ENCODE assay signal across 14 cellular contexts in genomic region chr2:49972699-49973098, GRCh38.
DNase-seq lines count a peak whose midpoint lies in the region; ATAC-seq and TF ChIP-seq lines count a peak whose summit lies in the region.
"Had no signal": no experiment of that assay in that cellular context is flagged by ENCODE, and none has a peak within 500 bp of the region (broad histone marks: within the 10 kb centered on the region; RNA-seq: fewer than 3 reads in every experiment).

No MANE protein-coding gene starts in this region.

- H3K4me3 Mint-ChIP-seq in H9, result peak overlapping the region in 1 of 2 experiments; percentile 65; a peak in 2 of 5 replicates
- no peak overlapping the region for H3K4me3 Mint-ChIP-seq in activated CD4-positive, alpha-beta memory T cell treated with anti-CD3 and anti-CD28 coated beads for 36 hours
- H3K4me3 Mint-ChIP-seq in T-cell, result no peak overlapping the region
- H3K4me3 Mint-ChIP-seq: activated naive CD4-positive, alpha-beta T cell treated with anti-CD3 and anti-CD28 coated beads for 36 hours; CD4-positive, CD25-positive, alpha-beta regulatory T cell; HFFc6; stimulated activated naive CD8-positive, alpha-beta T cell treated with anti-CD3 and anti-CD28 coated beads, Interleukin-15, amount 100 ng/mL, for 72 hours had no signal

- H2AFZ ChIP-seq in H9 (ENCODE audit: low read length), result no peak overlapping the region
- H2AFZ ChIP-seq in neuron (ENCODE audit: low read depth, low read length), result peak overlapping the region; percentile 88

- DNase-seq in H9 (peak; percentile 78), NCI-H2227 treated with DMSO at 0.1 percent for 48 hours (lab: John Stamatoyannopoulos, UW) (peak; percentile 36), T-cell (no peak)
- DNase-seq in activated CD4-positive, alpha-beta memory T cell treated with anti-CD3 and anti-CD28 coated beads for 36 hours, result no peak
- DNase-seq: activated naive CD4-positive, alpha-beta T cell treated with anti-CD3 and anti-CD28 coated beads for 36 hours; brain microvascular endothelial cell; CD4-positive, CD25-positive, alpha-beta regulatory T cell; HFFc6; NCI-H510A treated with DMSO at 0.1 percent for 48 hours; stimulated activated naive CD8-positive, alpha-beta T cell treated with anti-CD3 and anti-CD28 coated beads, Interleukin-15, amount 100 ng/mL, for 72 hours had no signal

- H3K18ac ChIP-seq in H9 (ENCODE audit: insufficient read length, low read depth, low read length), result no peak overlapping the region

- no peak overlapping the region for H2BK12ac ChIP-seq in H9 (ENCODE audit: insufficient read length, low read depth, low read length)

- no peak overlapping the region for H4K91ac ChIP-seq in H9 (ENCODE audit: insufficient read length, low read depth, low read length)

- peaks cover 5% of the 10 kb centered on the region for H3K23me2 ChIP-seq in H9 (ENCODE audit: insufficient read length, low read depth, low read length, poor library complexity, severe bottlenecking)

- no peaks in the 10 kb centered on the region for H3K79me1 ChIP-seq in H9 (ENCODE audit: insufficient read depth, low read depth, low read length, poor library complexity, severe bottlenecking)

- H3K27ac ChIP-seq in H9 (ENCODE audit: insufficient read length, low read depth, low read length) (no peak overlapping the region), cingulate gyrus (ENCODE audit: low read depth, low read length) (peak overlapping the region; percentile 52)
- H3K27ac ChIP-seq: brain microvascular endothelial cell, neutrophil had no signal

- no peak overlapping the region for H4K5ac ChIP-seq in H9 (ENCODE audit: insufficient read length, low read depth, low read length)

- H3K4me3 ChIP-seq in neuron (ENCODE audit: low read length), result no peak overlapping the region

- no peak overlapping the region for H2BK20ac ChIP-seq in H9 (ENCODE audit: low read depth, low read length, poor library complexity, severe bottlenecking)

- no peak overlapping the region for H3K9ac ChIP-seq in H9 (ENCODE audit: extremely low read depth, insufficient read length, low read length)

- no peak overlapping the region for H3K23ac ChIP-seq in H9 (ENCODE audit: insufficient read length, low read depth, low read length)

- no peak overlapping the region for H3K56ac ChIP-seq in H9 (ENCODE audit: insufficient read length, low read depth, low read length)

- H3K14ac ChIP-seq in H9 (ENCODE audit: insufficient read depth, low read length), result no peak overlapping the region

- H2BK15ac ChIP-seq in H9 (ENCODE audit: low read depth, low read length), result no peak overlapping the region

- no peak overlapping the region for H3T11ph ChIP-seq in H9 (ENCODE audit: low read length)

- H3K27me3 Mint-ChIP-seq in H9 (ENCODE audit: low read depth) (no peaks in the 10 kb centered on the region), T-cell (no peaks in the 10 kb centered on the region)
- no peaks in the 10 kb centered on the region for H3K27me3 Mint-ChIP-seq in activated CD4-positive, alpha-beta memory T cell treated with anti-CD3 and anti-CD28 coated beads for 36 hours
- H3K27me3 Mint-ChIP-seq: CD4-positive, CD25-positive, alpha-beta regulatory T cell; stimulated activated naive CD8-positive, alpha-beta T cell treated with anti-CD3 and anti-CD28 coated beads, Interleukin-15, amount 100 ng/mL, for 72 hours had no signal

- no peaks in the 10 kb centered on the region for H3K9me3 Mint-ChIP-seq in H9
- no peaks in the 10 kb centered on the region for H3K9me3 Mint-ChIP-seq in activated CD4-positive, alpha-beta memory T cell treated with anti-CD3 and anti-CD28 coated beads for 36 hours
- no peaks in the 10 kb centered on the region for H3K9me3 Mint-ChIP-seq in T-cell
- H3K9me3 Mint-ChIP-seq: activated naive CD4-positive, alpha-beta T cell treated with anti-CD3 and anti-CD28 coated beads for 36 hours; stimulated activated naive CD8-positive, alpha-beta T cell treated with anti-CD3 and anti-CD28 coated beads, Interleukin-15, amount 100 ng/mL, for 72 hours had no signal

- peak overlapping the region; percentile 8 for H3K4me2 ChIP-seq in H9 (ENCODE audit: insufficient read depth, insufficient read length, low read length)

- WGBS in H9 (ENCODE audit: extremely low coverage, insufficient read length, low lambda C conversion rate), result no CpG with 5 or more reads among the region's 2 CpGs

- H3K4me1 ChIP-seq in H9 (ENCODE audit: insufficient read depth, low read length) (no peaks in the 10 kb centered on the region), neuron (ENCODE audit: insufficient read depth, low read length) (peaks cover 18% of the 10 kb centered on the region)

- H4K20me1 ChIP-seq in H9 (ENCODE audit: control insufficient read depth, insufficient read depth, insufficient read length), result no peaks in the 10 kb centered on the region

- H4K8ac ChIP-seq in H9 (replicated peaks; ENCODE audit: insufficient read length, low read depth, low read length), result no peak overlapping the region

- H3K9me3 ChIP-seq in H9 (ENCODE audit: control insufficient read depth, low read depth, low read length) (no peaks in the 10 kb centered on the region), neuron (ENCODE audit: low read length) (no peaks in the 10 kb centered on the region)
- H3K9me3 ChIP-seq: neutrophil had no signal

- H2BK120ac ChIP-seq in H9 (ENCODE audit: low read depth, low read length, poor library complexity, severe bottlenecking), result no peak overlapping the region

- H3K79me2 ChIP-seq in H9 (ENCODE audit: insufficient read depth, low read length), result no peaks in the 10 kb centered on the region

- POLR2A ChIA-PET in activated CD4-positive, alpha-beta memory T cell treated with anti-CD3 and anti-CD28 coated beads for 36 hours (lab: Charles Lee), result no interaction called here
- POLR2A ChIA-PET in T-cell (lab: Charles Lee), result no interaction called here

- H3K27ac Mint-ChIP-seq in H9 (peak overlapping the region in 2 of 3 experiments; percentile 84 to 87; a peak in 4 of 7 replicates), T-cell (no peak overlapping the region)
- H3K27ac Mint-ChIP-seq in activated CD4-positive, alpha-beta memory T cell treated with anti-CD3 and anti-CD28 coated beads for 36 hours, result no peak overlapping the region
- H3K27ac Mint-ChIP-seq: activated naive CD4-positive, alpha-beta T cell treated with anti-CD3 and anti-CD28 coated beads for 36 hours; CD4-positive, CD25-positive, alpha-beta regulatory T cell; HFFc6; stimulated activated naive CD8-positive, alpha-beta T cell treated with anti-CD3 and anti-CD28 coated beads, Interleukin-15, amount 100 ng/mL, for 72 hours had no signal

- H3K27me3 ChIP-seq in H9 (ENCODE audit: insufficient read depth, low read length), result no peaks in the 10 kb centered on the region
- no peaks in the 10 kb centered on the region for H3K27me3 ChIP-seq in neuron (ENCODE audit: insufficient read depth, low read length)
- H3K27me3 ChIP-seq: brain microvascular endothelial cell, neutrophil had no signal

- no peak overlapping the region for H2BK5ac ChIP-seq in H9 (ENCODE audit: insufficient read length, low read length)

- CTCF ChIA-PET in activated CD4-positive, alpha-beta memory T cell treated with anti-CD3 and anti-CD28 coated beads for 36 hours (lab: Charles Lee), result no interaction called here
- CTCF ChIA-PET in T-cell (lab: Charles Lee), result no interaction called here

- H3K36me3 Mint-ChIP-seq in H9 (ENCODE audit: insufficient read depth in 1 of 3, low read depth in 3 of 3) (no peaks in the 10 kb centered on the region), T-cell (no peaks in the 10 kb centered on the region)
- no peaks in the 10 kb centered on the region for H3K36me3 Mint-ChIP-seq in activated CD4-positive, alpha-beta memory T cell treated with anti-CD3 and anti-CD28 coated beads for 36 hours
- H3K36me3 Mint-ChIP-seq: CD4-positive, CD25-positive, alpha-beta regulatory T cell had no signal

- TF ChIP-seq CTCF in H9 (conservative IDR thresholded peaks at IDR 0.05), result no peak

- H3K36me3 ChIP-seq in neuron (ENCODE audit: insufficient read depth, low read length), result no peaks in the 10 kb centered on the region
- H3K36me3 ChIP-seq: brain microvascular endothelial cell, neutrophil had no signal

- no peak overlapping the region for H3K4ac ChIP-seq in H9 (ENCODE audit: low read depth, low read length)

- H3K4me1 Mint-ChIP-seq in H9 (peaks cover 33 to 35% of the 10 kb centered on the region in 2 experiments), T-cell (peaks cover 0 to 4% (median 4%) of the 10 kb centered on the region in 3 donors)
- H3K4me1 Mint-ChIP-seq in activated CD4-positive, alpha-beta memory T cell treated with anti-CD3 and anti-CD28 coated beads for 36 hours (ENCODE audit: low read depth), result peaks cover 5% of the 10 kb centered on the region
- H3K4me1 Mint-ChIP-seq: stimulated activated naive CD8-positive, alpha-beta T cell treated with anti-CD3 and anti-CD28 coated beads, Interleukin-15, amount 100 ng/mL, for 72 hours had no signal

- H2AK5ac ChIP-seq in H9 (ENCODE audit: insufficient read length, low read length), result no peak overlapping the region

- intact Hi-C loops in activated CD4-positive, alpha-beta memory T cell treated with anti-CD3 and anti-CD28 coated beads for 36 hours (cut with micrococcal nuclease), result no loop called here

- ATAC-seq in T-cell (replicated peaks in 1 of 4) (no peak), GM18517 (IDR thresholded peaks at IDR 0.05; ENCODE audit: unreplicated experiment) (no peak)
- ATAC-seq: stimulated activated naive CD8-positive, alpha-beta T cell treated with anti-CD3 and anti-CD28 coated beads, Interleukin-15, amount 100 ng/mL, for 72 hours had no signal

Comparison
In these comparisons a context has a peak if more than half of its experiments do, and no peak if none do; other contexts are left out.
1. DNase-seq: peak in H9 (single experiment) and NCI-H2227 treated with DMSO at 0.1 percent for 48 hours (single experiment); none in activated CD4-positive, alpha-beta memory T cell treated with anti-CD3 and anti-CD28 coated beads for 36 hours (single experiment) and T-cell (0 of 34).
2. H3K27ac Mint-ChIP-seq: peak in H9 (2 of 3); none in activated CD4-positive, alpha-beta memory T cell treated with anti-CD3 and anti-CD28 coated beads for 36 hours (single experiment) and T-cell (0 of 2).